8 cellular contexts compared by ENCODE assay signal in the genomic region with DNA sequence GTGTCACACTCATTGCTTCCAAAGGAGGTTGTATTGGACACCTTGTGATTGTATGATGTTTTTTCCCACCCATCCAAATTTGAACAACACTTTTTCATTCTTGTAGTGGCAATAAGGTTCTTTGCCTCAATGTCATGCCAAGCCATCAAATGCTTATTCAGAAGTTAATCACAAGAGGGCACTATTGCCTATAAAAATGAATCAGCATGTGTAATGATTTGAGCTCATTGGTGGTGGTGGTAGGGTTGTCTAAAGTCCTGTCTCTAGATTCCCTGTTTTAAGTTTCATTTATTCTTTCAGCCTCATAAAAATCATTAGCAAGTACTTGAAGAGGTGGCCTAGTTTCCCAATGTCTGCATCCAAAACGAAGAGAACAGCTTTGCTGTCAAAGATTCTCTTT. TPM values are rescaled to one million over a fixed set of nuclear protein-coding genes. Genes with fewer than 3 reads are reported as not detected.
A peak's percentile ranks its signal among the peaks of the same experiment; 100 is the strongest.
DNase-seq lines count a peak whose midpoint lies in the region; ATAC-seq and TF ChIP-seq lines count a peak whose summit lies in the region.

No MANE protein-coding gene starts in this region.

- no peaks in the 10 kb centered on the region for H3K36me3 Mint-ChIP-seq in activated CD8-positive, alpha-beta T cell treated with anti-CD3 and anti-CD28 coated beads for 36 hours (ENCODE audit: low read depth)

- POLR2A ChIA-PET in activated CD8-positive, alpha-beta T cell treated with anti-CD3 and anti-CD28 coated beads for 36 hours (lab: Charles Lee): no interaction called here

- H3K27me3 Mint-ChIP-seq in activated CD8-positive, alpha-beta T cell treated with anti-CD3 and anti-CD28 coated beads for 36 hours: no peaks in the 10 kb centered on the region

- H3K36me3 ChIP-seq in BE2C: no peaks in the 10 kb centered on the region

- no peak for DNase-seq in BE2C
- peak; percentile 20 for DNase-seq in NCI-H1694 treated with DMSO at 0.1 percent for 48 hours (lab: John Stamatoyannopoulos, UW)
- DNase-seq in dorsolateral prefrontal cortex: no peak
- peak; percentile 43 for DNase-seq in renal cortical epithelial cell (ENCODE audit: low read depth)
- DNase-seq in stimulated activated CD4-positive, alpha-beta T cell treated with anti-CD3 and anti-CD28 coated beads, Interleukin-1b, Interleukin-23, amount 100 ng/mL, for 48 hours: no peak
- DNase-seq in activated CD8-positive, alpha-beta T cell treated with anti-CD3 and anti-CD28 coated beads for 36 hours: no peak

- no peak overlapping the region for H3K4me3 ChIP-seq in BE2C (ENCODE audit: low read depth, low read length)
- no peak overlapping the region for H3K4me3 ChIP-seq in dorsolateral prefrontal cortex

- ATAC-seq in GM18870 (IDR thresholded peaks at IDR 0.05; ENCODE audit: unreplicated experiment) (peak; percentile 55), HG03439 (IDR thresholded peaks at IDR 0.05; ENCODE audit: unreplicated experiment) (no peak)
- no peak for ATAC-seq in activated CD8-positive, alpha-beta T cell treated with anti-CD3 and anti-CD28 coated beads for 36 hours

- no peaks in the 10 kb centered on the region for H3K9me3 Mint-ChIP-seq in activated CD8-positive, alpha-beta T cell treated with anti-CD3 and anti-CD28 coated beads for 36 hours

- H3K4me1 ChIP-seq in BE2C: no peaks in the 10 kb centered on the region

- H3K4me1 Mint-ChIP-seq in activated CD8-positive, alpha-beta T cell treated with anti-CD3 and anti-CD28 coated beads for 36 hours (ENCODE audit: low read depth): no peaks in the 10 kb centered on the region

- no peak overlapping the region for H3K4me3 Mint-ChIP-seq in activated CD8-positive, alpha-beta T cell treated with anti-CD3 and anti-CD28 coated beads for 36 hours

- peak overlapping the region in 4 of 59 donors; percentile 14 to 45 (median 25) for H3K27ac ChIP-seq in dorsolateral prefrontal cortex

- intact Hi-C loops in dorsolateral prefrontal cortex (cut with DNase I): loop anchor here (5.0 kb wide), 2 partner anchors 117 to 778 kb away; no protein-coding TSS in a partner anchor
- intact Hi-C loops in activated CD8-positive, alpha-beta T cell treated with anti-CD3 and anti-CD28 coated beads for 36 hours (cut with micrococcal nuclease): no loop called here

- TF ChIP-seq CTCF in BE2C (IDR thresholded peaks at IDR 0.05; ENCODE audit: low read depth, low read length) (peak; percentile 43), dorsolateral prefrontal cortex (IDR thresholded peaks at IDR 0.05 in 54 of 56, conservative IDR thresholded peaks at IDR 0.05 in 2 of 56; ENCODE audit: low read depth in 1 of 56, partially characterized antibody in 56 of 56) (peak in 54 of 56 donors; percentile 10 to 75 (median 50))
- no peak for TF ChIP-seq CTCF in activated CD8-positive, alpha-beta T cell treated with anti-CD3 and anti-CD28 coated beads for 36 hours (IDR thresholded peaks at IDR 0.05)

- H3K27me3 ChIP-seq in BE2C (no peaks in the 10 kb centered on the region), dorsolateral prefrontal cortex (peaks cover 0 to 50% (median 0%) of the 10 kb centered on the region in 45 donors)

- H3K9me3 ChIP-seq in BE2C: no peaks in the 10 kb centered on the region

- no peak overlapping the region for H3K27ac Mint-ChIP-seq in activated CD8-positive, alpha-beta T cell treated with anti-CD3 and anti-CD28 coated beads for 36 hours

- CTCF ChIA-PET in activated CD8-positive, alpha-beta T cell treated with anti-CD3 and anti-CD28 coated beads for 36 hours (lab: Charles Lee): interaction anchor here (1.5 kb wide), 1 partner anchor 686 kb away, joined by 8 read pairs; no protein-coding TSS in a partner anchor

RNA-seq across cellular contexts. Expression of gene IRS4, which starts 37.0 kb away (rescaled TPM):
- not detected for polyA plus RNA-seq in BE2C (2012; ENCODE audit: insufficient read depth, insufficient read length, low read depth)
- total RNA-seq in dorsolateral prefrontal cortex (1 to 10 TPM in 100 of 120 experiments, under 1 TPM in 20; 0.34 to 3.5 (median 1.5) TPM), renal cortical epithelial cell (not detected in 2 replicates)
- total RNA-seq in activated CD8-positive, alpha-beta T cell treated with anti-CD3 and anti-CD28 coated beads for 36 hours: not detected

Comparison
In these comparisons a context has a peak if more than half of its experiments do, and no peak if none do; other contexts are left out.
1. DNase-seq: peak in NCI-H1694 treated with DMSO at 0.1 percent for 48 hours (single experiment) and renal cortical epithelial cell (single experiment); none in BE2C (single experiment), dorsolateral prefrontal cortex (0 of 10), stimulated activated CD4-positive, alpha-beta T cell treated with anti-CD3 and anti-CD28 coated beads, Interleukin-1b, Interleukin-23, amount 100 ng/mL, for 48 hours (single experiment) and activated CD8-positive, alpha-beta T cell treated with anti-CD3 and anti-CD28 coated beads for 36 hours (single experiment).